18 cellular contexts compared by ENCODE assay signal in the genomic region with DNA sequence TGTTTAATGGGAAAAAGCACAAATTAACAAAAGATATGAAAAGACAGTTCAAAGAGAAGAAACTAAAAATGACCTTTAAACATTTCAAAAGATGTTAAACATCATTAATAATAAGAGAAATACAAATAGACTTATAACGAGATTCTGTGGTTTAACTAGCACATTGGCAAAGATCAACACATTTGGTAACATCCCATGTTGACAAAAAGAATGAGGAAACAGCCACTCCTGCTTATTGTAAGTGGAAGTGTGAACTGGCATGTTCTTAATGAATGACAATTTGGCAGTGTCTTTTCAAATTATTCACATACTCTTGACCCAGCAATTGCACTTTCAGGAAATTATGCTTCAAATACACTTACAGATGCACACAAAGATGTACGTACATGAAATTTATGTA.
"Had no signal": no experiment of that assay in that cellular context is flagged by ENCODE, and none has a peak within 500 bp of the region (broad histone marks: within the 10 kb centered on the region; RNA-seq: fewer than 3 reads in every experiment).

No MANE protein-coding gene starts in this region.

- DNase-seq: effector memory CD4-positive, alpha-beta T cell; gastrocnemius medialis; heart right ventricle; hypothalamus; left ventricle myocardium superior; naive thymus-derived CD4-positive, alpha-beta T cell; psoas muscle; stimulated activated CD4-positive, alpha-beta T cell treated with anti-CD3 and anti-CD28 coated beads, Interleukin-2, amount 100 ng/mL, for 24 hours; stimulated activated CD4-positive, alpha-beta T cell treated with anti-CD3 and anti-CD28 coated beads, Interleukin-4, amount 100 ng/mL, for 4 hours; stimulated activated naive B cell treated with anti-CD40 and anti-IgM and Interleukin-4, amounts not matched to agents 10 μg/mL and 1 μg/mL and 100 μg/mL, for 72 hours; stimulated activated naive CD8-positive, alpha-beta T cell treated with anti-CD3 and anti-CD28 coated beads, Interleukin-15, amount 100 ng/mL, for 72 hours; testis; upper lobe of right lung had no signal

- H3K27me3 ChIP-seq: esophagus muscularis mucosa, gastrocnemius medialis, testis, tibial nerve, upper lobe of right lung had no signal

- H3K4me3 ChIP-seq: esophagus muscularis mucosa, gastrocnemius medialis, heart right ventricle, psoas muscle, testis, tibial nerve, upper lobe of right lung had no signal

- ATAC-seq: gastrocnemius medialis; heart right ventricle; left ventricle myocardium superior; naive thymus-derived CD4-positive, alpha-beta T cell; psoas muscle; sciatic nerve; stimulated activated naive B cell treated with anti-CD40 and anti-IgM and Interleukin-4, amounts not matched to agents 10 μg/mL and 1 μg/mL and 100 μg/mL, for 72 hours; stimulated activated naive CD8-positive, alpha-beta T cell treated with anti-CD3 and anti-CD28 coated beads, Interleukin-15, amount 100 ng/mL, for 72 hours; upper lobe of right lung had no signal

- H3K27ac ChIP-seq: epithelial cell of prostate, esophagus muscularis mucosa, gastrocnemius medialis, heart right ventricle, neutrophil, psoas muscle, testis, upper lobe of right lung had no signal

- H3K4me1 ChIP-seq: gastrocnemius medialis, heart right ventricle, psoas muscle, testis, upper lobe of right lung had no signal

- H3K9me3 ChIP-seq: esophagus muscularis mucosa, gastrocnemius medialis, neutrophil, psoas muscle, testis, tibial nerve, upper lobe of right lung had no signal

- H3K36me3 ChIP-seq: esophagus muscularis mucosa, gastrocnemius medialis, heart right ventricle, neutrophil, tibial nerve, upper lobe of right lung had no signal
